15 cellular contexts compared by ENCODE assay signal in the genomic region with DNA sequence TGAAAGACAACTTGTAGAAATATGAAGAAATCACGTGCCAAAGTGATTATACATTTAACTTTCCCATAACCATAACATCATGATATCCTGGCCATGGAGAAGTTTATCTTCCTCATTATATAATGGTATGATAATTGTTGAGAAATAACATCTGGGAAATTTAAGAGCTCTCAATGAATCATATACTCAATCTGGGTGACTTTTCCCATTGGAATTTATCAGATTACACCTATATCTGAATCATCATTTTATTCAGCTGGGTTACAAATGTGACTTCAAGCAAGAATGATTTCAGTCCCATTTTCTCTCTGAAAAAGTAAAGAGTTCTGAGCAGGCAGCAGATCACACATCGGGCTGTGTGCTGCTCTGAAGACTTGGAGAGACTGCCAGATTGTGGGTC.
DNase-seq lines count a peak whose midpoint lies in the region; ATAC-seq lines count a peak whose summit lies in the region.
"Had no signal": no experiment of that assay in that cellular context is flagged by ENCODE, and none has a peak within 500 bp of the region (broad histone marks: within the 10 kb centered on the region; RNA-seq: fewer than 3 reads in every experiment).

No MANE protein-coding gene starts in this region.

- H3K4me3 ChIP-seq in MG63: no peak overlapping the region
- H3K4me3 ChIP-seq: HAP-1, mucosa of descending colon had no signal

- H3K9me3 ChIP-seq in MG63: no peaks in the 10 kb centered on the region
- H3K9me3 ChIP-seq: HAP-1, mucosa of descending colon had no signal

- ATAC-seq in GM21825 (IDR thresholded peaks at IDR 0.05; ENCODE audit: unreplicated experiment): no peak
- ATAC-seq: mucosa of descending colon had no signal

- no peaks in the 10 kb centered on the region for H3K27me3 ChIP-seq in MG63

- peak; percentile 61 for DNase-seq in AG20443 (ENCODE audit: low spot score)
- DNase-seq in MG63: peak; percentile 17
- peak; percentile 60 for DNase-seq in dedifferentiated amniotic fluid mesenchymal stem cell (ENCODE audit: extremely low spot score)
- peak; percentile 69 for DNase-seq in non-pigmented ciliary epithelial cell (ENCODE audit: low read depth)
- DNase-seq in hypothalamus (lab: John Stamatoyannopoulos, UW): no peak
- no peak for DNase-seq in activated CD4-positive, alpha-beta T cell treated with anti-CD3 and anti-CD28 coated beads for 4 hours
- no peak for DNase-seq in AML-193 (lab: John Stamatoyannopoulos, UW)
- DNase-seq: activated naive CD4-positive, alpha-beta T cell treated with anti-CD3 and anti-CD28 coated beads, Interleukin-2, amount 50 U/mL, for 16 hours; CD4-positive, CD25-positive, alpha-beta regulatory T cell; GDM1; mucosa of descending colon; posterior cingulate gyrus; WERI-Rb-1 had no signal

- H3K36me3 ChIP-seq in MG63: no peaks in the 10 kb centered on the region
- H3K36me3 ChIP-seq: HAP-1, WERI-Rb-1 had no signal

Comparison
In these comparisons a context has a peak if more than half of its experiments do, and no peak if none do; other contexts are left out.
1. DNase-seq: peak in AG20443 (single experiment), MG63 (single experiment), dedifferentiated amniotic fluid mesenchymal stem cell (single experiment) and non-pigmented ciliary epithelial cell (single experiment); none in hypothalamus (0 of 51), activated CD4-positive, alpha-beta T cell treated with anti-CD3 and anti-CD28 coated beads for 4 hours (0 of 2) and AML-193 (0 of 2).